ENCODE assay signal across 8 cellular contexts in genomic region chr22:31561238-31561887, GRCh38.
DNase-seq lines count a peak whose midpoint lies in the region; ATAC-seq and TF ChIP-seq lines count a peak whose summit lies in the region.

No MANE protein-coding gene starts in this region.

- DNase-seq in A172 (ENCODE audit: low spot score) (peak; percentile 66), GM13976 (ENCODE audit: low spot score) (peak; percentile 63), NCI-H2196 (lab: John Stamatoyannopoulos, UW; ENCODE audit: unreplicated experiment) (peak; percentile 73), choroid plexus epithelial cell (ENCODE audit: low read depth) (peak; percentile 93), left lung (peak; percentile 75 to 80)
- peak; percentile 42 for DNase-seq in activated CD4-positive, CD25-positive, alpha-beta regulatory T cell treated with anti-CD3 and anti-CD28 coated beads, Interleukin-2, amount 50 U/mL, for 72 hours
- DNase-seq in stimulated activated CD4-positive, alpha-beta T cell treated with anti-CD3 and anti-CD28 coated beads, Interleukin-4, amount 100 ng/mL, for 1 hour: peak; percentile 63

- H3K4me3 ChIP-seq in choroid plexus epithelial cell (ENCODE audit: low read depth, low read length) (no peak overlapping the region), left lung (no peak overlapping the region)

- peaks cover 0 to 13% of the 10 kb centered on the region in 2 donors for H3K36me3 ChIP-seq in left lung

- H3K4me1 ChIP-seq in left lung: no peaks in the 10 kb centered on the region

- peak; percentile 77 for TF ChIP-seq CTCF in GM13976 (IDR thresholded peaks at IDR 0.05; ENCODE audit: borderline replicate concordance, control extremely low read depth, extremely low read depth, insufficient read depth, missing control alignments)
- peak; percentile 97 for TF ChIP-seq CTCF in choroid plexus epithelial cell (conservative IDR thresholded peaks at IDR 0.05; ENCODE audit: low read depth, low read length)
- peak; percentile 52 to 57 for TF ChIP-seq CTCF in left lung (IDR thresholded peaks at IDR 0.05)

- H3K27ac ChIP-seq in left lung: no peak overlapping the region

- intact Hi-C loops in left lung (cut with DNase I): no loop called here

- H3K27me3 ChIP-seq in left lung: no peaks in the 10 kb centered on the region

- no peaks in the 10 kb centered on the region for H3K9me3 ChIP-seq in left lung

- in situ Hi-C loops in GM13976 (cut with MboI; ENCODE audit: low sequenced_read_pairs, unreplicated experiment): no loop called here

- peak; percentile 100 for ATAC-seq in left lung
- no peak for ATAC-seq in HG03442 (IDR thresholded peaks at IDR 0.05; ENCODE audit: unreplicated experiment)

Comparison
In these comparisons a context has a peak if more than half of its experiments do, and no peak if none do; other contexts are left out.
1. DNase-seq: peak in every context shown above with its lines; median percentile 93 in choroid plexus epithelial cell; 78 in left lung; 73 in NCI-H2196; 66 in A172; 63 in GM13976; 63 in stimulated activated CD4-positive, alpha-beta T cell treated with anti-CD3 and anti-CD28 coated beads, Interleukin-4, amount 100 ng/mL, for 1 hour; 42 in activated CD4-positive, CD25-positive, alpha-beta regulatory T cell treated with anti-CD3 and anti-CD28 coated beads, Interleukin-2, amount 50 U/mL, for 72 hours.